ENCODE assay signal across 8 cellular contexts in genomic region chr4:4107411-4108107, GRCh38.
DNase-seq lines count a peak whose midpoint lies in the region; ATAC-seq and TF ChIP-seq lines count a peak whose summit lies in the region.
"Not testable (repeated sequence)": the region's sequence is repeated elsewhere in the genome, so short reads cannot be mapped to it uniquely, and the experiment has no call there.

No MANE protein-coding gene starts in this region.

- WGBS in smooth muscle cell (ENCODE audit: low lambda C conversion rate): 30% methylated on average over 18 of the region's 52 CpGs
- WGBS in upper lobe of left lung, 2 donors: 14 to 53% methylated on average over 8 to 36 of the region's 52 CpGs

- not testable (repeated sequence) for H3K9me2 ChIP-seq in SU-DHL-6 (replicated peaks; ENCODE audit: insufficient read depth, low read length)

- TF ChIP-seq CTCF in SU-DHL-6 (IDR thresholded peaks at IDR 0.05; ENCODE audit: insufficient read depth, low read length, poor library complexity, severe bottlenecking) (peak; percentile 45), left lung (IDR thresholded peaks at IDR 0.05) (peak; percentile 41 to 68), smooth muscle cell (IDR thresholded peaks at IDR 0.05; ENCODE audit: borderline replicate concordance, insufficient read depth, poor library complexity, severe bottlenecking) (peak; percentile 43), upper lobe of left lung (IDR thresholded peaks at IDR 0.05) (peak; percentile 61 to 94 (median 89))

- H3F3A ChIP-seq in SU-DHL-6 (ENCODE audit: insufficient read depth); smooth muscle cell (ENCODE audit: low read depth): not testable (repeated sequence)

- peak overlapping the region; percentile 35; the same call in 1 of the 2 replicates for H3K9ac ChIP-seq in SU-DHL-6 (ENCODE audit: low read length)
- H3K9ac ChIP-seq in smooth muscle cell (ENCODE audit: low read depth): not testable (repeated sequence)

- not testable (repeated sequence) for H3K79me2 ChIP-seq in SU-DHL-6 (ENCODE audit: insufficient read depth, low read length); smooth muscle cell (ENCODE audit: low read depth)

- not testable (repeated sequence) for H3K9me3 ChIP-seq in SU-DHL-6 (ENCODE audit: insufficient read depth, low read length); left lung; smooth muscle cell (replicated peaks; ENCODE audit: low read depth); upper lobe of left lung

- H3K4me1 ChIP-seq in left lung; smooth muscle cell (ENCODE audit: low read depth); upper lobe of left lung: not testable (repeated sequence)

- not testable (repeated sequence) for H2AFZ ChIP-seq in SU-DHL-6 (ENCODE audit: low read depth, low read length, severe bottlenecking); smooth muscle cell (ENCODE audit: low read depth)

- not testable (repeated sequence) for TF ChIP-seq POLR2A in upper lobe of left lung (IDR thresholded peaks at IDR 0.05)

- H3K4me2 ChIP-seq in SU-DHL-6 (ENCODE audit: low read depth, low read length, poor library complexity, severe bottlenecking) (peak overlapping the region; percentile 52), smooth muscle cell (peak overlapping the region; percentile 80)

- DNase-seq in GM03348 (ENCODE audit: low spot score): peak; percentile 93
- peak; percentile 39 for DNase-seq in NAMALWA (ENCODE audit: low spot score)
- peak; percentile 65 for DNase-seq in activated T-helper 9 cell treated with anti-CD3 and anti-CD28 coated beads, Interleukin-2, amount 50 U/mL, for 16 hours (ENCODE audit: low read depth)
- peak; percentile 22 for DNase-seq in epidermal melanocyte (ENCODE audit: insufficient read length, low spot score)
- peak in 1 of 2 donors; percentile 93 for DNase-seq in left lung
- DNase-seq in smooth muscle cell (lab: John Stamatoyannopoulos, UW; ENCODE audit: unreplicated experiment): not testable (repeated sequence)
- DNase-seq in upper lobe of left lung: peak; percentile 55 to 96

- H3K27ac ChIP-seq in SU-DHL-6 (ENCODE audit: low read depth, low read length); left lung; smooth muscle cell (ENCODE audit: low read depth); upper lobe of left lung: not testable (repeated sequence)

- not testable (repeated sequence) for TF ChIP-seq EP300 in upper lobe of left lung (IDR thresholded peaks at IDR 0.05)

- peak; percentile 66 for ATAC-seq in left lung
- ATAC-seq in upper lobe of left lung (ENCODE audit: low FRiP score in 2 of 2): not testable (repeated sequence)

- not testable (repeated sequence) for H4K20me1 ChIP-seq in SU-DHL-6 (ENCODE audit: low read depth, low read length); smooth muscle cell (ENCODE audit: low read depth)

- H3K27me3 ChIP-seq in SU-DHL-6 (ENCODE audit: low read length); smooth muscle cell (ENCODE audit: low read depth); upper lobe of left lung: not testable (repeated sequence)
- peaks cover 0 to 41% of the 10 kb centered on the region in 2 donors for H3K27me3 ChIP-seq in left lung

- H3K36me3 ChIP-seq in SU-DHL-6 (ENCODE audit: low read length); left lung; smooth muscle cell (ENCODE audit: low read depth); upper lobe of left lung: not testable (repeated sequence)

- intact Hi-C loops in left lung (cut with DNase I): not testable (repeated sequence)

- H3K4me3 ChIP-seq in SU-DHL-6 (ENCODE audit: insufficient read depth, low read length, poor library complexity, severe bottlenecking): peak overlapping the region; percentile 29
- peak overlapping the region; percentile 9 to 30 for H3K4me3 ChIP-seq in left lung
- H3K4me3 ChIP-seq in smooth muscle cell: peak overlapping the region; percentile 51
- peak overlapping the region in 3 of 4 donors; percentile 34 to 49 (median 45) for H3K4me3 ChIP-seq in upper lobe of left lung
